Comparison of ENCODE assay signal across 21 cellular contexts in the genomic region with DNA sequence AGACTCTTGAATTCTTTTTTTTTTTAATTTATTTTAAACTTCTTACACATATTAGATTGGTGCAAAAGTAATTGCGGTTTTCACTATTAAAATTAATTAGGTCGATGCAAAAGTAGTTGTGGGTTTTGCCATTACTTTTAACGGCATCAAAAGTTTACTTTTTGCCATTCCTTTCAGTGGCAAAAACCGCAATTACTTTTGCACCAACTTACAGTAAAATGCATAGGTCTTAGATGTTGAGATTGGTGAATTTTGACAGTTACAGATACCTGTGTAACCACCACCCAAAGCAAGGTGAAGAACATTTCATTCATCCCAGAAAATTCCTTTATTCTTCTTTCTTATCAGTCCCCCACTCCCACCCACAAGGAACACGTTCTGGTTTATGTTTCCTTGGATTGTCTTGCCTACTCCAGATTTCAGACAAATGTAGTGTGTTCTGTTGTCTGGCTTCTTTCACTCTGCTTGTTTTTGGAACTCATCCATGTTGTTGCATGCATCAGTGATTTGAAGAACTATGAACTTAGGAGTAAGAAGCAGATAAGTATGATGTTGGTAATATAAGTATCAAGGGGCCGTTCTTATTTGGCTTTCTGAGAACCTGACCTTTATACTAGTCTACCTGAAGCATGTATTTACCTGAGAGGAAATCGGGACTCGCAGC.
A peak's percentile ranks its signal among the peaks of the same experiment; 100 is the strongest.
DNase-seq lines count a peak whose midpoint lies in the region; ATAC-seq and TF ChIP-seq lines count a peak whose summit lies in the region.
"Had no signal": no experiment of that assay in that cellular context is flagged by ENCODE, and none has a peak within 500 bp of the region (broad histone marks: within the 10 kb centered on the region; RNA-seq: fewer than 3 reads in every experiment).

No MANE protein-coding gene starts in this region.

- H3K36me3 Mint-ChIP-seq in nephron (ENCODE audit: low read depth) = no peaks in the 10 kb centered on the region
- H3K36me3 Mint-ChIP-seq in effector memory CD8-positive, alpha-beta T cell (ENCODE audit: insufficient read depth) = no peaks in the 10 kb centered on the region
- H3K36me3 Mint-ChIP-seq: CD14-positive monocyte had no signal

- CTCF ChIA-PET in IMR-90 (lab: Yijun Ruan, JAX) = no interaction called here

- H3K4ac ChIP-seq in IMR-90 (ENCODE audit: low read depth, low read length) = no peak overlapping the region

- H3K36me3 ChIP-seq in IMR-90 (ENCODE audit: control insufficient read depth, insufficient read depth, low read length) = no peaks in the 10 kb centered on the region
- no peaks in the 10 kb centered on the region for H3K36me3 ChIP-seq in left lung

- H3K9me3 Mint-ChIP-seq in nephron = no peaks in the 10 kb centered on the region
- no peaks in the 10 kb centered on the region for H3K9me3 Mint-ChIP-seq in effector memory CD8-positive, alpha-beta T cell
- H3K9me3 Mint-ChIP-seq: CD14-positive monocyte, GM23338 had no signal

- H4K8ac ChIP-seq in IMR-90 (ENCODE audit: low read depth in 2 of 2, low read length in 2 of 2) = no peak overlapping the region

- TF ChIP-seq RAD21 in IMR-90 (IDR thresholded peaks at IDR 0.05; ENCODE audit: low read length) = no peak

- no peak overlapping the region for H3K56ac ChIP-seq in IMR-90 (ENCODE audit: extremely low read depth, insufficient read depth, low read length)

- H3K4me3 ChIP-seq in IMR-90 (ENCODE audit: insufficient read depth, low read depth, low read length) (no peak overlapping the region), fibroblast of pulmonary artery (replicated peaks; ENCODE audit: low read depth, low read length) (no peak overlapping the region), left lung (no peak overlapping the region)
- H3K4me3 ChIP-seq: GM23338 had no signal

- no peak overlapping the region for H3K9ac ChIP-seq in IMR-90 (ENCODE audit: low read depth, low read length)

- WGBS in IMR-90 (ENCODE audit: extremely low coverage in 2 of 2, insufficient read length in 1 of 2), 2 experiments = no CpG with 5 or more reads among the region's 8 CpGs

- no peak for TF ChIP-seq CTCF in IMR-90 (conservative IDR thresholded peaks at IDR 0.05; ENCODE audit: low read depth, low read length)
- no peak for TF ChIP-seq CTCF in VCaP (conservative IDR thresholded peaks at IDR 0.05)
- TF ChIP-seq CTCF in fibroblast of pulmonary artery (IDR thresholded peaks at IDR 0.05; ENCODE audit: low read length, missing control alignments) = no peak
- no peak for TF ChIP-seq CTCF in nephron (IDR thresholded peaks at IDR 0.05; ENCODE audit: unreplicated experiment in 3 of 3)
- no peak for TF ChIP-seq CTCF in left lung (IDR thresholded peaks at IDR 0.05)

- H3K4me1 Mint-ChIP-seq in nephron = peaks cover 36% of the 10 kb centered on the region
- H3K4me1 Mint-ChIP-seq in effector memory CD8-positive, alpha-beta T cell (ENCODE audit: low read depth in 2 of 2) = peaks cover 0 to 3% of the 10 kb centered on the region in 2 donors

- ATAC-seq in IMR-90 (ENCODE audit: low read depth) (no peak), left lung (no peak), HG03135 (IDR thresholded peaks at IDR 0.05; ENCODE audit: unreplicated experiment) (no peak)
- ATAC-seq in effector memory CD8-positive, alpha-beta T cell (replicated peaks) = no peak
- ATAC-seq: GM23338 had no signal

- no peak overlapping the region for H3K4me2 ChIP-seq in IMR-90 (ENCODE audit: low read depth, low read length)
- H3K4me2 ChIP-seq: GM23338 had no signal

- H3K27ac Mint-ChIP-seq in nephron = peak overlapping the region in 2 of 3 experiments; percentile 14 to 46
- no peak overlapping the region for H3K27ac Mint-ChIP-seq in effector memory CD8-positive, alpha-beta T cell
- H3K27ac Mint-ChIP-seq: GM23338 had no signal

- peaks cover 2% of the 10 kb centered on the region; the same call in 1 of the 2 replicates for H3K4me1 ChIP-seq in IMR-90 (ENCODE audit: control insufficient read depth, insufficient read depth, low read length)
- H3K4me1 ChIP-seq in left lung = peaks cover 5 to 9% of the 10 kb centered on the region in 2 donors

- no peak overlapping the region for H2BK15ac ChIP-seq in IMR-90 (ENCODE audit: low read depth, low read length)

- no peak overlapping the region for H3K14ac ChIP-seq in IMR-90 (replicated peaks; ENCODE audit: low read depth, low read length)

- H4K20me1 ChIP-seq in IMR-90 (ENCODE audit: insufficient read depth, low read length) = no peaks in the 10 kb centered on the region

- H4K91ac ChIP-seq in IMR-90 (ENCODE audit: insufficient read depth, low read depth, low read length) = no peak overlapping the region

- no peaks in the 10 kb centered on the region for H3K79me1 ChIP-seq in IMR-90 (ENCODE audit: low read depth in 1 of 2, low read length in 2 of 2)

- H3K27me3 Mint-ChIP-seq in nephron (ENCODE audit: low read depth) = peaks cover 26% of the 10 kb centered on the region
- peaks cover 14 to 19% of the 10 kb centered on the region in 2 donors for H3K27me3 Mint-ChIP-seq in effector memory CD8-positive, alpha-beta T cell

- no peak overlapping the region for H2BK5ac ChIP-seq in IMR-90 (ENCODE audit: low read depth, low read length, poor library complexity, severe bottlenecking)

- no peak overlapping the region for H3K23ac ChIP-seq in IMR-90 (ENCODE audit: low read depth, low read length)

- H2AK9ac ChIP-seq in IMR-90 (replicated peaks; ENCODE audit: low read depth, low read length, poor library complexity) = no peak overlapping the region

- H3K4me3 Mint-ChIP-seq in nephron = no peak overlapping the region
- no peak overlapping the region for H3K4me3 Mint-ChIP-seq in effector memory CD8-positive, alpha-beta T cell
- H3K4me3 Mint-ChIP-seq: CD14-positive monocyte, GM23338 had no signal

- POLR2A ChIA-PET in IMR-90 (lab: Charles Lee; ENCODE audit: unreplicated experiment) = no interaction called here

- dilution Hi-C loops in IMR-90 (cut with HindIII; ENCODE audit: low sequenced_read_pairs, unreplicated experiment) = no loop called here

- no peak overlapping the region for H2BK120ac ChIP-seq in IMR-90 (ENCODE audit: low read depth, low read length)

- H3K27me3 ChIP-seq in IMR-90 (ENCODE audit: control insufficient read depth, insufficient read depth, low read length) = no peaks in the 10 kb centered on the region
- no peaks in the 10 kb centered on the region for H3K27me3 ChIP-seq in left lung

- H3K9me3 ChIP-seq in IMR-90 (ENCODE audit: control insufficient read depth, insufficient read depth, low read length) (no peaks in the 10 kb centered on the region), left lung (no peaks in the 10 kb centered on the region)

- no peak overlapping the region for H4K5ac ChIP-seq in IMR-90 (ENCODE audit: low read depth, low read length)

- no peak overlapping the region for H2AFZ ChIP-seq in IMR-90 (replicated peaks; ENCODE audit: low read length, poor library complexity)
- H2AFZ ChIP-seq: GM23338 had no signal

- no peak for TF ChIP-seq POLR2A in IMR-90 (IDR thresholded peaks at IDR 0.05; ENCODE audit: low read depth, low read length)

- DNase-seq in IMR-90 = peak; percentile 31
- DNase-seq in fibroblast of pulmonary artery (ENCODE audit: low read depth) = peak; percentile 75
- no peak for DNase-seq in left lung
- DNase-seq in A172 (ENCODE audit: low spot score) = no peak
- no peak for DNase-seq in effector memory CD8-positive, alpha-beta T cell
- DNase-seq: ACHN, AML-193, COR-L47, GF-D8, HCEC 1CT, KG1, NCI-H1105 treated with DMSO at 0.1 percent for 48 hours, NCI-H1694, NCI-H2081 treated with DMSO at 0.1 percent for 48 hours, SIG-M5 had no signal

- H3K27ac ChIP-seq in IMR-90 (ENCODE audit: insufficient read depth, low read length) (no peak overlapping the region), VCaP (peak overlapping the region; percentile 50), left lung (no peak overlapping the region)
- H3K27ac ChIP-seq: RWPE1 had no signal

- in situ Hi-C loops in IMR-90 (cut with MboI; ENCODE audit: low sequenced_read_pairs) = no loop called here

- no peaks in the 10 kb centered on the region for H3K9me1 ChIP-seq in IMR-90 (ENCODE audit: insufficient read depth, low read length)

- intact Hi-C loops in IMR-90 (cut with micrococcal nuclease) = no loop called here
- intact Hi-C loops in left lung (cut with DNase I) = no loop called here

- no TSS peak for BruUV-seq in IMR-90 (replicated peaks; lab: Mats Ljungman, UMichigan)

- no peak overlapping the region for H2BK20ac ChIP-seq in IMR-90 (ENCODE audit: low read depth, low read length)

- no peak overlapping the region for H3K18ac ChIP-seq in IMR-90 (ENCODE audit: low read depth, low read length)

- H2AK5ac ChIP-seq in IMR-90 (ENCODE audit: low read depth, low read length) = no peak overlapping the region

TF ChIP-seq in IMR-90, 13 proteins besides CTCF, POLR2A, EP300 and RAD21 (continues in another document):
- TF ChIP-seq MAZ (IDR thresholded peaks at IDR 0.05; ENCODE audit: borderline replicate concordance, low read depth, low read length) = no peak
- TF ChIP-seq MAFK (IDR thresholded peaks at IDR 0.05; ENCODE audit: low read depth, low read length) = no peak
- no peak for TF ChIP-seq RCOR1 (IDR thresholded peaks at IDR 0.05; ENCODE audit: insufficient replicate concordance, low read length)
- no peak for TF ChIP-seq SMC3 (IDR thresholded peaks at IDR 0.05; ENCODE audit: low read depth, low read length)
- no peak for TF ChIP-seq RFX5 (IDR thresholded peaks at IDR 0.05; ENCODE audit: low read depth, low read length)
- TF ChIP-seq, protein P1, sequence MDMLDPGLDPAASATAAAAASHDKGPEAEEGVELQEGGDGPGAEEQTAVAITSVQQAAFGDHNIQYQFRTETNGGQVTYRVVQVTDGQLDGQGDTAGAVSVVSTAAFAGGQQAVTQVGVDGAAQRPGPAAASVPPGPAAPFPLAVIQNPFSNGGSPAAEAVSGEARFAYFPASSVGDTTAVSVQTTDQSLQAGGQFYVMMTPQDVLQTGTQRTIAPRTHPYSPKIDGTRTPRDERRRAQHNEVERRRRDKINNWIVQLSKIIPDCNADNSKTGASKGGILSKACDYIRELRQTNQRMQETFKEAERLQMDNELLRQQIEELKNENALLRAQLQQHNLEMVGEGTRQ (IDR thresholded peaks at IDR 0.05; ENCODE audit: low read depth, low read length) = no peak
- no peak for TF ChIP-seq NFE2L2 (IDR thresholded peaks at IDR 0.05; ENCODE audit: low read depth, low read length)
- TF ChIP-seq FOS (IDR thresholded peaks at IDR 0.05; ENCODE audit: low read depth, low read length) = no peak
- TF ChIP-seq BHLHE40 (IDR thresholded peaks at IDR 0.05; ENCODE audit: low read depth, low read length) = no peak
- TF ChIP-seq CEBPB (IDR thresholded peaks at IDR 0.05; ENCODE audit: low read depth, low read length) = no peak
- TF ChIP-seq MXI1 (IDR thresholded peaks at IDR 0.05; ENCODE audit: borderline replicate concordance, low read depth, low read length) = no peak

Comparison
In these comparisons a context has a peak if more than half of its experiments do, and no peak if none do; other contexts are left out.
1. DNase-seq: peak in IMR-90 (single experiment) and fibroblast of pulmonary artery (single experiment); none in left lung (0 of 2), A172 (single experiment) and effector memory CD8-positive, alpha-beta T cell (0 of 3).
2. H3K27ac Mint-ChIP-seq: peak in nephron (2 of 3); none in effector memory CD8-positive, alpha-beta T cell (0 of 2).